In genomic region chr12:96445743-96446655, GRCh38 we compare ENCODE assay signal across 8 cellular contexts. TPM values are rescaled to one million over a fixed set of nuclear protein-coding genes. Genes with fewer than 3 reads are reported as not detected.
DNase-seq lines count a peak whose midpoint lies in the region; ATAC-seq and TF ChIP-seq lines count a peak whose summit lies in the region.

No MANE protein-coding gene starts in this region.

- no peak overlapping the region for H3K4me3 ChIP-seq in SJSA1

- no peaks in the 10 kb centered on the region for H3K9me3 Mint-ChIP-seq in stimulated activated naive CD8-positive, alpha-beta T cell treated with anti-CD3 and anti-CD28 coated beads, Interleukin-15, amount 100 ng/mL, for 72 hours
- H3K9me3 Mint-ChIP-seq in glutamatergic neuron (ENCODE audit: unreplicated experiment), result peaks cover 3% of the 10 kb centered on the region

- no peaks in the 10 kb centered on the region for H3K36me3 Mint-ChIP-seq in glutamatergic neuron (ENCODE audit: unreplicated experiment)

- H3K4me1 ChIP-seq in SJSA1 (replicated peaks), result peaks cover 23% of the 10 kb centered on the region

- peaks cover 42% of the 10 kb centered on the region for H3K4me1 Mint-ChIP-seq in stimulated activated naive CD8-positive, alpha-beta T cell treated with anti-CD3 and anti-CD28 coated beads, Interleukin-15, amount 100 ng/mL, for 72 hours
- H3K4me1 Mint-ChIP-seq in glutamatergic neuron (ENCODE audit: low read depth, unreplicated experiment), result peaks cover 1% of the 10 kb centered on the region

- no peak for TF ChIP-seq CTCF in glutamatergic neuron (IDR thresholded peaks at IDR 0.05; ENCODE audit: partially characterized antibody, unreplicated experiment)

- peak overlapping the region; percentile 91 to 98 for H3K27ac Mint-ChIP-seq in stimulated activated naive CD8-positive, alpha-beta T cell treated with anti-CD3 and anti-CD28 coated beads, Interleukin-15, amount 100 ng/mL, for 72 hours
- H3K27ac Mint-ChIP-seq in glutamatergic neuron (ENCODE audit: unreplicated experiment), result no peak overlapping the region

- ATAC-seq in GM18520 (IDR thresholded peaks at IDR 0.05; ENCODE audit: unreplicated experiment), result peak; percentile 81
- peak; percentile 99 for ATAC-seq in HG02938 (IDR thresholded peaks at IDR 0.05; ENCODE audit: unreplicated experiment)
- ATAC-seq in stimulated activated naive CD8-positive, alpha-beta T cell treated with anti-CD3 and anti-CD28 coated beads, Interleukin-15, amount 100 ng/mL, for 72 hours, result peak; percentile 100

- H3K36me3 ChIP-seq in SJSA1, result no peaks in the 10 kb centered on the region

- H3K27me3 Mint-ChIP-seq in stimulated activated naive CD8-positive, alpha-beta T cell treated with anti-CD3 and anti-CD28 coated beads, Interleukin-15, amount 100 ng/mL, for 72 hours, result no peaks in the 10 kb centered on the region
- H3K27me3 Mint-ChIP-seq in glutamatergic neuron (ENCODE audit: unreplicated experiment), result peaks cover 2% of the 10 kb centered on the region

- peak overlapping the region; percentile 45 for H3K27ac ChIP-seq in SJSA1

- peak; percentile 51 to 53 for DNase-seq in SJSA1 (ENCODE audit: low read depth in 1 of 2, low spot score in 2 of 2)
- peak; percentile 68 for DNase-seq in amniotic stem cell (lab: John Stamatoyannopoulos, UW)
- peak; percentile 25 for DNase-seq in left kidney (ENCODE audit: low read depth, low spot score)
- DNase-seq in stimulated activated naive CD8-positive, alpha-beta T cell treated with anti-CD3 and anti-CD28 coated beads, Interleukin-15, amount 100 ng/mL, for 72 hours, result peak; percentile 61 to 70
- no peak for DNase-seq in glutamatergic neuron
- DNase-seq in inferior parietal cortex (ENCODE audit: extremely low spot score), result no peak

- H3K9me3 ChIP-seq in SJSA1 (replicated peaks), result no peaks in the 10 kb centered on the region

- no peaks in the 10 kb centered on the region for H3K27me3 ChIP-seq in SJSA1 (replicated peaks)

- peak overlapping the region; percentile 60 to 80 for H3K4me3 Mint-ChIP-seq in stimulated activated naive CD8-positive, alpha-beta T cell treated with anti-CD3 and anti-CD28 coated beads, Interleukin-15, amount 100 ng/mL, for 72 hours
- H3K4me3 Mint-ChIP-seq in glutamatergic neuron (ENCODE audit: unreplicated experiment), result no peak overlapping the region

RNA-seq across cellular contexts. Expression of gene CFAP54, which starts 43.4 kb away (rescaled TPM):
- 0.05 TPM in 1 of 2 replicates, not detected in the other for total RNA-seq in SJSA1 (2014; rRNA removed; shearing (Covaris generic))
- total RNA-seq in glutamatergic neuron (ENCODE audit: unreplicated experiment), result 0.15 TPM

RNA-seq across cellular contexts. Expression of gene CDK17, which starts 45.8 kb away (rescaled TPM):
- 35.9 and 38.4 TPM in 2 replicates for total RNA-seq in SJSA1 (2014; rRNA removed; shearing (Covaris generic))
- 46.7 TPM for total RNA-seq in glutamatergic neuron (ENCODE audit: unreplicated experiment)

Comparison
In these comparisons a context has a peak if more than half of its experiments do, and no peak if none do; other contexts are left out.
1. DNase-seq: peak in SJSA1 (2 of 2), amniotic stem cell (single experiment), left kidney (single experiment) and stimulated activated naive CD8-positive, alpha-beta T cell treated with anti-CD3 and anti-CD28 coated beads, Interleukin-15, amount 100 ng/mL, for 72 hours (2 of 2); none in glutamatergic neuron (single experiment) and inferior parietal cortex (single experiment).
2. Peak in every context shown above with its lines, with median percentiles within 50 percentile points of each other: ATAC-seq.